In genomic region chr6:75206338-75207210, GRCh38 we compare ENCODE assay signal across 9 cellular contexts. TPM values are rescaled to one million over a fixed set of nuclear protein-coding genes. Genes with fewer than 3 reads are reported as not detected.
DNase-seq lines count a peak whose midpoint lies in the region; ATAC-seq, FAIRE-seq and TF ChIP-seq lines count a peak whose summit lies in the region.
"Had no signal": no experiment of that assay in that cellular context is flagged by ENCODE, and none has a peak within 500 bp of the region (broad histone marks: within the 10 kb centered on the region; RNA-seq: fewer than 3 reads in every experiment).

No MANE protein-coding gene starts in this region.

- no peak for TF ChIP-seq EP300 in ovary (IDR thresholded peaks at IDR 0.05)

- intact Hi-C loops in ovary (cut with DNase I): loop anchor here (5.0 to 10.0 kb wide), 8 partner anchors 112 to 1472 kb away; no protein-coding TSS in a partner anchor

- H3K36me3 ChIP-seq in RWPE2 (ENCODE audit: low read depth) (no peaks in the 10 kb centered on the region), ovary (no peaks in the 10 kb centered on the region), small intestine (ENCODE audit: control insufficient read depth in 2 of 2, insufficient read depth in 2 of 2, low read length in 2 of 2) (no peaks in the 10 kb centered on the region)
- H3K36me3 ChIP-seq: neutrophil had no signal

- H3K9me3 ChIP-seq in RWPE2 (ENCODE audit: severe bottlenecking) (no peaks in the 10 kb centered on the region), ovary (no peaks in the 10 kb centered on the region), small intestine (ENCODE audit: control insufficient read depth, low read depth) (no peaks in the 10 kb centered on the region)
- H3K9me3 ChIP-seq: neutrophil had no signal

- no peak for TF ChIP-seq POLR2A in ovary (IDR thresholded peaks at IDR 0.05)

- H3K27ac ChIP-seq in RWPE2 (ENCODE audit: poor library complexity, severe bottlenecking): peak overlapping the region; percentile 74
- peak overlapping the region in 1 of 2 donors; percentile 93 for H3K27ac ChIP-seq in ovary
- H3K27ac ChIP-seq in small intestine (ENCODE audit: low read depth in 1 of 2, low read length in 1 of 2): peak overlapping the region in 1 of 2 donors; percentile 88
- H3K27ac ChIP-seq: neutrophil had no signal

- H3K4me3 ChIP-seq in RWPE2 (ENCODE audit: severe bottlenecking) (peak overlapping the region; percentile 59), fibroblast of mammary gland (ENCODE audit: control insufficient read depth, low read depth, low read length) (peak overlapping the region; percentile 99), ovary (peak overlapping the region; percentile 57), small intestine (ENCODE audit: low read depth in 1 of 2, low read length in 2 of 2) (no peak overlapping the region)

- DNase-seq in D721Med (ENCODE audit: insufficient read length, low spot score) (peak; percentile 13), RWPE2 (ENCODE audit: low spot score) (no peak), fibroblast of mammary gland (ENCODE audit: low read depth) (peak; percentile 67), ovary (peak; percentile 42 to 60 (median 52)), nucleus accumbens (lab: John Stamatoyannopoulos, UW) (no peak), putamen (ENCODE audit: low spot score) (no peak), COLO829 (ENCODE audit: low spot score) (no peak), small intestine (no peak)

- H3K27me3 ChIP-seq in RWPE2 (ENCODE audit: insufficient read depth, poor library complexity, severe bottlenecking) (no peaks in the 10 kb centered on the region), ovary (no peaks in the 10 kb centered on the region), small intestine (ENCODE audit: control insufficient read depth in 2 of 2, insufficient read depth in 2 of 2, low read length in 2 of 2) (peaks cover 4 to 12% of the 10 kb centered on the region in 2 donors)

- 24 to 31% (median 25%) methylated on average over 37 of the region's 37 CpGs for WGBS in ovary, 3 donors
- WGBS in small intestine, 3 donors: 6 to 10% (median 9%) methylated on average over 37 of the region's 37 CpGs

- no peak for TF ChIP-seq CTCF in D721Med (IDR thresholded peaks at IDR 0.05; ENCODE audit: insufficient read depth, missing control alignments)
- no peak for TF ChIP-seq CTCF in RWPE2 (IDR thresholded peaks at IDR 0.05; ENCODE audit: poor library complexity, severe bottlenecking)
- TF ChIP-seq CTCF in fibroblast of mammary gland (conservative IDR thresholded peaks at IDR 0.05; ENCODE audit: control insufficient read depth, insufficient read depth, low read depth, low read length): no peak
- TF ChIP-seq CTCF in ovary (IDR thresholded peaks at IDR 0.05): no peak

- H3K4me1 ChIP-seq in RWPE2 (ENCODE audit: insufficient read depth, poor library complexity, severe bottlenecking) (peaks cover 10% of the 10 kb centered on the region), ovary (ENCODE audit: insufficient read depth) (peaks cover 10% of the 10 kb centered on the region), small intestine (ENCODE audit: control insufficient read depth in 2 of 2, insufficient read depth in 1 of 2, low read depth in 1 of 2, low read length in 1 of 2) (peaks cover 0 to 1% of the 10 kb centered on the region in 2 donors)

- no peak for ATAC-seq in RWPE2 (ENCODE audit: low read depth)

- FAIRE-seq in D721Med (lab: Jason Lieb, UNC) (no peak), small intestine (lab: Jason Lieb, UNC) (no peak)

RNA-seq across cellular contexts. Expression of gene COL12A1, which starts 0.7 kb away (rescaled TPM):
- 100 to 1,000 TPM; 145 to 277 (median 194) TPM for total RNA-seq in ovary
- polyA plus RNA-seq in ovary (100 to 1,000 TPM; 134 to 165 TPM), small intestine (10 to 100 TPM in 1 of 3 donors, 1 to 10 TPM in 1, under 1 TPM in 1; 0.67 to 13.2 (median 1.1) TPM)

RNA-seq across cellular contexts. Expression of gene COX7A2, which starts 37.0 kb away (rescaled TPM):
- 100 to 1,000 TPM; 178 to 297 (median 202) TPM for total RNA-seq in ovary
- polyA plus RNA-seq in ovary: 100 to 1,000 TPM; 316 to 377 TPM
- 1,000 to 10,000 TPM in 2 of 3 donors, 100 to 1,000 TPM in 1; 712 to 1,298 (median 1,108) TPM for polyA plus RNA-seq in small intestine

Comparison
In these comparisons a context has a peak if more than half of its experiments do, and no peak if none do; other contexts are left out.
1. DNase-seq: peak in D721Med (single experiment), fibroblast of mammary gland (single experiment) and ovary (5 of 5); none in RWPE2 (single experiment), nucleus accumbens (0 of 56), putamen (single experiment), COLO829 (single experiment) and small intestine (single experiment).
2. H3K4me3 ChIP-seq: peak in RWPE2 (single experiment), fibroblast of mammary gland (single experiment) and ovary (single experiment); none in small intestine (0 of 2).
3. RNA of gene COL12A1, which starts 0.7 kb away (polyA plus RNA-seq): 134 to 165 TPM in ovary; 0.67 to 13.2 TPM in small intestine; every median in the first group is over 4 times any median in the second.